Comparison of ENCODE assay signal across 18 cellular contexts in the genomic region with DNA sequence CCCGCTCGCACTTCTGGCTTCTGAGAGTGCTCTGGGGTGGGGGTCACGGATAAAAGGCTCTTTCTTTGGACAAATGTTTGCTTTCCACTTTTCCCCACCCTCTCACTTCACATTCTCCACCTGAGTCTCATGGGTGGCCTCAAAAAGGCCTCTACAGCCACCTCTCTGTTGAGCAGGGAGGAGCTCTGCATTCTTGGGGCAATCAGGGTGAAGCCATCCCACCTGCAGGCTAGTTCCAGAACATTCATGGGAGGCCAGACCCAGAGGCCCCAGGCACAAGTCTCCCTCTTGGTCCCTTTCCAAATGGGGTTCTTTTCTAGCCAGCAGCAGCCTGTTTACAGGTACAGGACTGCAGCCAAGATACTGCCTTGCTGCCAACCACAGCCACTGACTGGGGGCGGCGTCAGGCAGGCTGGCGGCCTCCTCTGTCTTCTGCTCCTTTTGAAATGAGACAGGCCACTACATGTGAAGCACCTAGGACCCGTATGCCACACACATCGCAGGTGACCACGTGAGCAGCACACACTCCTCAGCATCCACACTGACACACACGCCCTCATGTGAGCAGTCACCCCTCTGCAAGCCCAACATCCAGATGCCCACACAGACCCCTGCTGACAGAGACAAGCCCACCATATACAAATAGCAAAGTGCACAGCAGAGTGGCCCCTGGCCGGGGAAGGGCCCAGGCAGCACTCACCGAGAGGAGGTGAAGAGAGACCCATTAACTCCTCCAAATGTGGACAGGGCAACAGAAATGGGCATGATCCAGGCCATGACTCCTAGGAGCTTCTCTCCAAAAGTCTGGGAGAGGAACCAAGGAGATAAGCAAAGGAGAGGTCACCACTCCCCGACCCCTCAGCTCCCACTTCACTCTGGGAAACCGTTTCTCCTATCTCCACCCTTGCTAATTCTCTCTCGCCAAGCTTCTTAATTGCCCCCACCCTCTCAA. TPM values are rescaled to one million over a fixed set of nuclear protein-coding genes. Genes with fewer than 3 reads are reported as not detected.
A peak's percentile ranks its signal among the peaks of the same experiment; 100 is the strongest.
DNase-seq lines count a peak whose midpoint lies in the region; ATAC-seq and TF ChIP-seq lines count a peak whose summit lies in the region.
"Had no signal": no experiment of that assay in that cellular context is flagged by ENCODE, and none has a peak within 500 bp of the region (broad histone marks: within the 10 kb centered on the region; RNA-seq: fewer than 3 reads in every experiment).

No MANE protein-coding gene starts in this region.

- no peak overlapping the region for H3K4me3 ChIP-seq in gastroesophageal sphincter
- H3K4me3 ChIP-seq in prostate gland: no peak overlapping the region

- H3K36me3 ChIP-seq in gastroesophageal sphincter (peaks cover 0 to 83% of the 10 kb centered on the region in 2 donors), prostate gland (peaks cover 3 to 13% of the 10 kb centered on the region in 2 donors)
- H3K36me3 ChIP-seq: BE2C had no signal

- no peak for TF ChIP-seq CTCF in gastroesophageal sphincter (IDR thresholded peaks at IDR 0.05)
- no peak for TF ChIP-seq CTCF in prostate gland (IDR thresholded peaks at IDR 0.05)

- DNase-seq in NCI-H1092 treated with DMSO at 0.1 percent for 48 hours (lab: John Stamatoyannopoulos, UW): peak; percentile 44
- peak; percentile 57 for DNase-seq in RPMI8226
- peak; percentile 88 for DNase-seq in prostate gland (ENCODE audit: low spot score)
- no peak for DNase-seq in NCI-H2171 treated with DMSO at 0.1 percent for 48 hours (lab: John Stamatoyannopoulos, UW)
- no peak for DNase-seq in central memory CD4-positive, alpha-beta T cell
- DNase-seq: activated CD4-positive, alpha-beta memory T cell treated with anti-CD3 and anti-CD28 coated beads for 36 hours; BE2C; DND-41; foreskin melanocyte; NCI-H526 treated with DMSO at 0.1 percent for 48 hours; SIG-M5; T1000 had no signal

- no peaks in the 10 kb centered on the region for H3K27me3 ChIP-seq in gastroesophageal sphincter
- H3K27me3 ChIP-seq in prostate gland (replicated peaks; ENCODE audit: insufficient read depth): no peaks in the 10 kb centered on the region
- H3K27me3 ChIP-seq: BE2C had no signal

- 77 to 90% methylated on average over 3 to 6 of the region's 15 CpGs for WGBS in gastroesophageal sphincter (ENCODE audit: low coverage in 1 of 2), 2 donors
- 39% methylated on average over 15 of the region's 15 CpGs for WGBS in prostate gland

- intact Hi-C loops in prostate gland (cut with DNase I): no loop called here

- ATAC-seq in gastroesophageal sphincter: peak; percentile 34
- ATAC-seq in HG03139 (IDR thresholded peaks at IDR 0.05; ENCODE audit: unreplicated experiment): no peak
- no peak for ATAC-seq in GM21737 (IDR thresholded peaks at IDR 0.05; ENCODE audit: unreplicated experiment)
- ATAC-seq: activated T-helper 17 cell treated with anti-CD3 and anti-CD28 coated beads, Interleukin-2, amount 50 U/mL, for 72 hours had no signal

- TF ChIP-seq POLR2A in gastroesophageal sphincter (IDR thresholded peaks at IDR 0.05): peak in 1 of 2 donors; percentile 20
- TF ChIP-seq POLR2A in prostate gland (IDR thresholded peaks at IDR 0.05): peak; percentile 19

- H3K27ac ChIP-seq in gastroesophageal sphincter: peak overlapping the region; percentile 9 to 72 (median 50)
- H3K27ac ChIP-seq in prostate gland: peak overlapping the region; percentile 58 to 73

- H3K9me3 ChIP-seq in gastroesophageal sphincter (no peaks in the 10 kb centered on the region), prostate gland (no peaks in the 10 kb centered on the region)
- H3K9me3 ChIP-seq: BE2C had no signal

- H3K4me1 ChIP-seq in gastroesophageal sphincter: peaks cover 5 to 44% (median 6%) of the 10 kb centered on the region in 3 donors
- H3K4me1 ChIP-seq in prostate gland (replicated peaks): no peaks in the 10 kb centered on the region

- TF ChIP-seq EP300 in gastroesophageal sphincter (IDR thresholded peaks at IDR 0.05): no peak

RNA-seq across cellular contexts. Expression of a gene that starts 18.4 kb away (rescaled TPM):
- total RNA-seq in gastroesophageal sphincter (not detected), prostate gland (not detected)
- total RNA-seq: activated T-helper 17 cell treated with anti-CD3 and anti-CD28 coated beads, Interleukin-2, amount 50 U/mL, for 72 hours; myocyte; urinary bladder had no signal

RNA-seq across cellular contexts. Expression of a gene that starts 32.7 kb away (rescaled TPM):
- under 1 TPM in 2 of 4 donors, not detected in 2; 0.13 to 0.31 TPM for total RNA-seq in gastroesophageal sphincter
- total RNA-seq in prostate gland: not detected
- total RNA-seq: activated CD4-positive, alpha-beta memory T cell treated with anti-CD3 and anti-CD28 coated beads for 36 hours; activated T-helper 17 cell treated with anti-CD3 and anti-CD28 coated beads, Interleukin-2, amount 50 U/mL, for 72 hours; myocyte; urinary bladder had no signal

RNA-seq across cellular contexts. Expression of a gene that starts 42.2 kb away (rescaled TPM):
- 10 to 100 TPM; 31.3 to 38.2 (median 33.4) TPM for total RNA-seq in gastroesophageal sphincter
- total RNA-seq in prostate gland: 10 to 100 TPM; 20.3 to 32.3 TPM

RNA-seq across cellular contexts. Expression of a gene that starts 42.6 kb away (rescaled TPM):
- total RNA-seq in gastroesophageal sphincter (100 to 1,000 TPM in 1 of 4 donors, 10 to 100 TPM in 3; 55.7 to 121 (median 91.8) TPM), prostate gland (100 to 1,000 TPM in 1 of 2 donors, 10 to 100 TPM in 1; 86.6 to 168 TPM)

RNA-seq across cellular contexts. Expression of a gene that starts 46.0 kb away (rescaled TPM):
- total RNA-seq in gastroesophageal sphincter: 10 to 100 TPM; 21.6 to 56.7 (median 32.2) TPM
- total RNA-seq in prostate gland: 100 to 1,000 TPM; 119 to 143 TPM

Comparison
In these comparisons a context has a peak if more than half of its experiments do, and no peak if none do; other contexts are left out.
1. DNase-seq: peak in NCI-H1092 treated with DMSO at 0.1 percent for 48 hours (single experiment), RPMI8226 (single experiment) and prostate gland (single experiment); none in NCI-H2171 treated with DMSO at 0.1 percent for 48 hours (single experiment) and central memory CD4-positive, alpha-beta T cell (single experiment).